ENCODE assay signal across 23 cellular contexts in the genomic region with DNA sequence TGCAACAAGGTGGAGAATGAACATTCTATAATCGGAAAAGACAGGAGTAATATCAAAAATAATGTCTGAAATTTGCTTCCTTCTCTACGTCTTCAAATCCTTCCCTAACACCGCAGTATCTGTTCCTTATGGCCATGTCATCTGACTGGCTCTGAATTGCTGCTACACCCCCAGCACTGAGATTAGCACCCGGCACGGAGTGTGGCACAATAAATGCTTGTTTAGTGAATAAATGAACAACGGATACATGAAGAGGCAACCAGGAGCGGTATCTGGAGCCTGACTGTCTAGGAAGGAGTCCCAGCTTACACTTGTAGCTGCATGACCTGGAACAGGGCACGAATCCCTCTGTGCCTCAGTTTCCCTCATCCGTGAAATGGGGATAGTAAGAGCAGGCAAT.
DNase-seq lines count a peak whose midpoint lies in the region; ATAC-seq and TF ChIP-seq lines count a peak whose summit lies in the region.
"Had no signal": no experiment of that assay in that cellular context is flagged by ENCODE, and none has a peak within 500 bp of the region (broad histone marks: within the 10 kb centered on the region; RNA-seq: fewer than 3 reads in every experiment).

No MANE protein-coding gene starts in this region.

- intact Hi-C loops in left colon (cut with DNase I, micrococcal nuclease) (no loop called here), thyroid gland (cut with DNase I) (no loop called here)

- H3K4me1 Mint-ChIP-seq in H9: peaks cover 20 to 29% of the 10 kb centered on the region in 2 experiments

- H3K27me3 Mint-ChIP-seq in H9 (ENCODE audit: low read depth): no peaks in the 10 kb centered on the region
- H3K27me3 Mint-ChIP-seq: CD4-positive, CD25-positive, alpha-beta regulatory T cell had no signal

- no peaks in the 10 kb centered on the region for H3K27me3 ChIP-seq in H9 (ENCODE audit: insufficient read depth, low read length)
- H3K27me3 ChIP-seq in RWPE2 (ENCODE audit: insufficient read depth, poor library complexity, severe bottlenecking): no peaks in the 10 kb centered on the region
- no peaks in the 10 kb centered on the region for H3K27me3 ChIP-seq in thyroid gland
- H3K27me3 ChIP-seq: BLaER1 had no signal

- no peak for TF ChIP-seq CTCF in H9 (conservative IDR thresholded peaks at IDR 0.05)
- no peak for TF ChIP-seq CTCF in RWPE2 (IDR thresholded peaks at IDR 0.05; ENCODE audit: poor library complexity, severe bottlenecking)
- TF ChIP-seq CTCF in thyroid gland (IDR thresholded peaks at IDR 0.05): no peak

- no peak overlapping the region for H3K4me2 ChIP-seq in H9 (ENCODE audit: insufficient read depth, insufficient read length, low read length)
- H3K4me2 ChIP-seq: BLaER1, PC-9, SK-N-SH had no signal

- H2AK5ac ChIP-seq in H9 (ENCODE audit: insufficient read length, low read length): no peak overlapping the region

- H2BK12ac ChIP-seq in H9 (ENCODE audit: insufficient read length, low read depth, low read length): no peak overlapping the region

- no peak overlapping the region for H2BK120ac ChIP-seq in H9 (ENCODE audit: low read depth, low read length, poor library complexity, severe bottlenecking)

- H3K27ac Mint-ChIP-seq in H9: peak overlapping the region in 2 of 3 experiments; percentile 17 to 40; a peak in 2 of 7 replicates
- H3K27ac Mint-ChIP-seq: CD4-positive, CD25-positive, alpha-beta regulatory T cell had no signal

- H3K27ac ChIP-seq in H9 (ENCODE audit: insufficient read length, low read depth, low read length) (no peak overlapping the region), RWPE2 (ENCODE audit: poor library complexity, severe bottlenecking) (no peak overlapping the region), thyroid gland (peak overlapping the region; percentile 51 to 93 (median 74))
- H3K27ac ChIP-seq: BLaER1, PC-9 had no signal

- no peak overlapping the region for H4K5ac ChIP-seq in H9 (ENCODE audit: insufficient read length, low read depth, low read length)

- no peak overlapping the region for H3K23ac ChIP-seq in H9 (ENCODE audit: insufficient read length, low read depth, low read length)

- no peak overlapping the region for H2BK20ac ChIP-seq in H9 (ENCODE audit: low read depth, low read length, poor library complexity, severe bottlenecking)

- no peak overlapping the region for H3K18ac ChIP-seq in H9 (ENCODE audit: insufficient read length, low read depth, low read length)

- no peak overlapping the region for H4K8ac ChIP-seq in H9 (replicated peaks; ENCODE audit: insufficient read length, low read depth, low read length)

- DNase-seq in H9: no peak
- DNase-seq in RWPE2 (ENCODE audit: low spot score): peak; percentile 13
- DNase-seq in left colon: peak in 1 of 2 donors; percentile 39
- DNase-seq in thyroid gland: no peak
- no peak for DNase-seq in DMS153 treated with DMSO at 0.1 percent for 48 hours (lab: John Stamatoyannopoulos, UW; ENCODE audit: unreplicated experiment)
- DNase-seq: CD4-positive, CD25-positive, alpha-beta regulatory T cell; DMS153; GOT3; HCEC 1CT; NCI-H1048; NCI-H1417; NCI-H1694; NCI-H2029 treated with DMSO at 0.1 percent for 48 hours; NCI-H446 treated with DMSO at 0.1 percent for 48 hours; NCI-H526; NCI-H82; PC-9; RPMI8226; SIG-M5; SK-N-SH had no signal

- H3K56ac ChIP-seq in H9 (ENCODE audit: insufficient read length, low read depth, low read length): no peak overlapping the region

- H2AFZ ChIP-seq in H9 (ENCODE audit: low read length): no peak overlapping the region
- H2AFZ ChIP-seq: PC-9 had no signal

- no peaks in the 10 kb centered on the region for H3K79me2 ChIP-seq in H9 (ENCODE audit: insufficient read depth, low read length)

- H3K9ac ChIP-seq in H9 (ENCODE audit: extremely low read depth, insufficient read length, low read length): no peak overlapping the region
- H3K9ac ChIP-seq: BLaER1, SK-N-SH had no signal

- no peak overlapping the region for H3K4ac ChIP-seq in H9 (ENCODE audit: low read depth, low read length)

- H2BK5ac ChIP-seq in H9 (ENCODE audit: insufficient read length, low read length): no peak overlapping the region

- H3K9me3 Mint-ChIP-seq in H9: no peaks in the 10 kb centered on the region
- H3K9me3 Mint-ChIP-seq: CD4-positive, CD25-positive, alpha-beta regulatory T cell had no signal

- no peak overlapping the region for H3T11ph ChIP-seq in H9 (ENCODE audit: low read length)

- ATAC-seq in RWPE2 (ENCODE audit: low read depth) (no peak), left colon (peak; percentile 24), GM18505 (IDR thresholded peaks at IDR 0.05; ENCODE audit: unreplicated experiment) (no peak), HG03520 (IDR thresholded peaks at IDR 0.05; ENCODE audit: unreplicated experiment) (no peak)

- H3K4me3 Mint-ChIP-seq in H9: no peak overlapping the region
- H3K4me3 Mint-ChIP-seq: CD4-positive, CD25-positive, alpha-beta regulatory T cell had no signal

- H3K79me1 ChIP-seq in H9 (ENCODE audit: insufficient read depth, low read depth, low read length, poor library complexity, severe bottlenecking): no peaks in the 10 kb centered on the region

- no peaks in the 10 kb centered on the region for H3K23me2 ChIP-seq in H9 (ENCODE audit: insufficient read length, low read depth, low read length, poor library complexity, severe bottlenecking)

- no peaks in the 10 kb centered on the region for H4K20me1 ChIP-seq in H9 (ENCODE audit: control insufficient read depth, insufficient read depth, insufficient read length)
- H4K20me1 ChIP-seq: BLaER1 had no signal

- H3K9me3 ChIP-seq in H9 (ENCODE audit: control insufficient read depth, low read depth, low read length): no peaks in the 10 kb centered on the region
- no peaks in the 10 kb centered on the region for H3K9me3 ChIP-seq in RWPE2 (ENCODE audit: severe bottlenecking)
- no peaks in the 10 kb centered on the region for H3K9me3 ChIP-seq in thyroid gland
- H3K9me3 ChIP-seq: BLaER1, SK-N-SH had no signal

- TF ChIP-seq POLR2A in thyroid gland (IDR thresholded peaks at IDR 0.05) (no peak), GM18505 (IDR thresholded peaks at IDR 0.05; ENCODE audit: borderline replicate concordance, extremely low read depth, insufficient read depth, insufficient read length) (no peak)

- H4K91ac ChIP-seq in H9 (ENCODE audit: insufficient read length, low read depth, low read length): no peak overlapping the region

- H3K4me3 ChIP-seq in RWPE2 (ENCODE audit: severe bottlenecking): no peak overlapping the region
- no peak overlapping the region for H3K4me3 ChIP-seq in thyroid gland (replicated peaks in 1 of 3)
- H3K4me3 ChIP-seq: BLaER1, PC-9 had no signal

- no peak overlapping the region for H3K14ac ChIP-seq in H9 (ENCODE audit: insufficient read depth, low read length)

- H2BK15ac ChIP-seq in H9 (ENCODE audit: low read depth, low read length): no peak overlapping the region

- peaks cover 91% of the 10 kb centered on the region for H3K36me3 ChIP-seq in RWPE2 (ENCODE audit: low read depth)
- H3K36me3 ChIP-seq in thyroid gland: peaks cover 0 to 28% of the 10 kb centered on the region in 2 donors

- peaks cover 6 to 38% (median 30%) of the 10 kb centered on the region in 3 experiments for H3K36me3 Mint-ChIP-seq in H9 (ENCODE audit: insufficient read depth in 1 of 3, low read depth in 3 of 3)

- WGBS in H9 (ENCODE audit: extremely low coverage, insufficient read length, low lambda C conversion rate): no CpG with 5 or more reads among the region's 9 CpGs
- 89 to 91% methylated on average over 9 of the region's 9 CpGs for WGBS in thyroid gland, 2 donors

- H3K4me1 ChIP-seq in H9 (ENCODE audit: insufficient read depth, low read length): no peaks in the 10 kb centered on the region
- no peaks in the 10 kb centered on the region for H3K4me1 ChIP-seq in RWPE2 (ENCODE audit: insufficient read depth, poor library complexity, severe bottlenecking)
- H3K4me1 ChIP-seq in thyroid gland: peaks cover 13 to 24% of the 10 kb centered on the region in 2 donors

Comparison
In these comparisons a context has a peak if more than half of its experiments do, and no peak if none do; other contexts are left out.
1. H3K27ac ChIP-seq: peak in thyroid gland (3 of 3); none in H9 (single experiment) and RWPE2 (single experiment).